In the genomic region with DNA sequence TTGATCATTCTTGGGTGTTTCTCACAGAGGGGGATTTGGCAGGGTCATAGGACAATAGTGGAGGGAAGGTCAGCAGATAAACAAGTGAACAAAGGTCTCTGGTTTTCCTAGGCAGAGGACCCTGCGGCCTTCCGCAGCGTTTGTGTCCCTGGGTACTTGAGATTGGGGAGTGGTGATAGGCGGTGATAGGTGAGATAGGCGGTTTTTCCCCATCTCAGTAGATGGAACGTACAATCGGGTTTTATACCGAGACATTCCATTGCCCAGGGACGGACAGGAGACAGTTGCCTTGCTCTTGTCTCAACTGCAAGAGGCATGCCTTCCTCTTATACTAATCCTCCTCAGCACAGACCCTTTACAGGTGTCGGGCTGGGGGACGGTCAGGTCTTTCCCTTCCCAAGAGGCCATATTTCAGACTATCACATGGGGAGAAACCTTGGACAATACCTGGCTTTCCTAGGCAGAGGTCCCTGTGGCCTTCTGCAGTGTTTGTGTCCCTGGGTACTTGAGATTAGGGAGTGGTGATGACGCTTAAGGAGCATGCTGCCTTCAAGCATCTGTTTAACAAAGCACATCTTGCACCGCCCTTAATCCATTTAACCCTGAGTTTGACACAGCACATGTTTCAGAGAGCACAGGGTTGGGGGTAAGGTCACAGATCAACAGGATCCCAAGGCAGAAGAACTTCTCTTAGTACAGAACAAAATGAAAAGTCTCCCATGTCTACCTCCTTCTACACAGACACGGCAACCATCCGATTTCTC, we compare ENCODE assay signal across 7 cellular contexts.
DNase-seq lines count a peak whose midpoint lies in the region; TF ChIP-seq lines count a peak whose summit lies in the region.
"Not testable (repeated sequence)": the region's sequence is repeated elsewhere in the genome, so short reads cannot be mapped to it uniquely, and the experiment has no call there.

No MANE protein-coding gene starts in this region.

- not testable (repeated sequence) for H3K27me3 Mint-ChIP-seq in Calu3 (ENCODE audit: unreplicated experiment); activated CD4-positive, alpha-beta T cell treated with anti-CD3 and anti-CD28 coated beads, Interleukin-2, amount 10 ng/mL, durations not matched to agents 24 days and 14 days; activated naive CD8-positive, alpha-beta T cell treated with anti-CD3 and anti-CD28 coated beads for 36 hours; nephron progenitor cell (ENCODE audit: low read depth, poor library complexity)
- H3K27me3 Mint-ChIP-seq in glutamatergic neuron (ENCODE audit: unreplicated experiment): peaks cover 19% of the 10 kb centered on the region

- not testable (repeated sequence) for H3K27me3 ChIP-seq in HUES64 (ENCODE audit: insufficient read depth, low read length); OCI-LY1 (ENCODE audit: insufficient read depth, low read length)

- not testable (repeated sequence) for H3K9me3 ChIP-seq in HUES64 (ENCODE audit: insufficient read depth, low read depth, low read length); OCI-LY1 (ENCODE audit: low read length)

- H3K4me3 Mint-ChIP-seq in Calu3 (ENCODE audit: low read depth, unreplicated experiment): peak overlapping the region; percentile 72
- peak overlapping the region; percentile 80 for H3K4me3 Mint-ChIP-seq in activated CD4-positive, alpha-beta T cell treated with anti-CD3 and anti-CD28 coated beads, Interleukin-2, amount 10 ng/mL, durations not matched to agents 24 days and 14 days
- peak overlapping the region; percentile 59 for H3K4me3 Mint-ChIP-seq in activated naive CD8-positive, alpha-beta T cell treated with anti-CD3 and anti-CD28 coated beads for 36 hours
- H3K4me3 Mint-ChIP-seq in glutamatergic neuron (ENCODE audit: unreplicated experiment): peak overlapping the region; percentile 93
- H3K4me3 Mint-ChIP-seq in nephron progenitor cell: peak overlapping the region; percentile 84

- not testable (repeated sequence) for H3K27ac ChIP-seq in HUES64 (ENCODE audit: low read depth, low read length)
- peak overlapping the region; percentile 98 for H3K27ac ChIP-seq in OCI-LY1 (ENCODE audit: low read depth, low read length, poor library complexity, severe bottlenecking)

- CTCF ChIA-PET in Calu3 (lab: Charles Lee): not testable (repeated sequence)

- not testable (repeated sequence) for H3K9me3 Mint-ChIP-seq in Calu3 (ENCODE audit: low read depth, unreplicated experiment); activated CD4-positive, alpha-beta T cell treated with anti-CD3 and anti-CD28 coated beads, Interleukin-2, amount 10 ng/mL, durations not matched to agents 24 days and 14 days; activated naive CD8-positive, alpha-beta T cell treated with anti-CD3 and anti-CD28 coated beads for 36 hours
- H3K9me3 Mint-ChIP-seq in glutamatergic neuron (ENCODE audit: unreplicated experiment) (peaks cover 25% of the 10 kb centered on the region), nephron progenitor cell (peaks cover 23% of the 10 kb centered on the region)

- not testable (repeated sequence) for DNase-seq in Calu3; activated CD4-positive, alpha-beta T cell treated with anti-CD3 and anti-CD28 coated beads, Interleukin-2, amount 10 ng/mL, durations not matched to agents 24 days and 14 days; activated naive CD8-positive, alpha-beta T cell treated with anti-CD3 and anti-CD28 coated beads for 36 hours; glutamatergic neuron; nephron progenitor cell

- intact Hi-C loops in Calu3 (cut with micrococcal nuclease; ENCODE audit: unreplicated experiment): not testable (repeated sequence)
- intact Hi-C loops in activated CD4-positive, alpha-beta T cell treated with anti-CD3 and anti-CD28 coated beads, Interleukin-2, amount 10 ng/mL, durations not matched to agents 24 days and 14 days (cut with micrococcal nuclease): loop anchor here (2.0 kb wide), 1 partner anchor 47 kb away; a partner anchor contains a TSS

- H3K4me3 ChIP-seq in HUES64 (ENCODE audit: low read length) (peak overlapping the region; percentile 74; the same call in 1 of the 2 replicates), OCI-LY1 (ENCODE audit: low read depth, low read length, poor library complexity, severe bottlenecking) (peak overlapping the region; percentile 70)

- H3F3A ChIP-seq in OCI-LY1 (ENCODE audit: insufficient read depth, low read length): not testable (repeated sequence)

- H3K4me2 ChIP-seq in OCI-LY1 (ENCODE audit: low read length): peak overlapping the region; percentile 37; the same call in 1 of the 2 replicates

- not testable (repeated sequence) for H3K36me3 ChIP-seq in HUES64 (ENCODE audit: insufficient read depth, low read length); OCI-LY1 (ENCODE audit: insufficient read depth, low read length)

- not testable (repeated sequence) for H3K4me1 ChIP-seq in HUES64 (ENCODE audit: insufficient read depth, low read length)
- peaks cover 45% of the 10 kb centered on the region for H3K4me1 ChIP-seq in OCI-LY1 (ENCODE audit: insufficient read depth, low read length, severe bottlenecking)

- not testable (repeated sequence) for H4K20me1 ChIP-seq in OCI-LY1 (ENCODE audit: insufficient read depth, low read length)

- peaks cover 58% of the 10 kb centered on the region for H3K36me3 Mint-ChIP-seq in Calu3 (ENCODE audit: insufficient read depth, unreplicated experiment)
- not testable (repeated sequence) for H3K36me3 Mint-ChIP-seq in activated CD4-positive, alpha-beta T cell treated with anti-CD3 and anti-CD28 coated beads, Interleukin-2, amount 10 ng/mL, durations not matched to agents 24 days and 14 days (ENCODE audit: low read depth); activated naive CD8-positive, alpha-beta T cell treated with anti-CD3 and anti-CD28 coated beads for 36 hours; glutamatergic neuron (ENCODE audit: unreplicated experiment)
- H3K36me3 Mint-ChIP-seq in nephron progenitor cell (ENCODE audit: low read depth): peaks cover 25% of the 10 kb centered on the region

- not testable (repeated sequence) for H3K79me2 ChIP-seq in OCI-LY1 (ENCODE audit: insufficient read depth, low read length)

- WGBS in HUES64: 18% methylated on average over 11 of the region's 15 CpGs

- BruUV-seq in Calu3 (replicated peaks; lab: Mats Ljungman, UMichigan): not testable (repeated sequence)

- H3K9ac ChIP-seq in HUES64 (ENCODE audit: low read depth, low read length): not testable (repeated sequence)
- H3K9ac ChIP-seq in OCI-LY1 (ENCODE audit: low read length): peak overlapping the region; percentile 95; the same call in 1 of the 2 replicates

- not testable (repeated sequence) for TF ChIP-seq CTCF in Calu3 (IDR thresholded peaks at IDR 0.05; ENCODE audit: unreplicated experiment); OCI-LY1 (IDR thresholded peaks at IDR 0.05; ENCODE audit: low read length); glutamatergic neuron (IDR thresholded peaks at IDR 0.05; ENCODE audit: partially characterized antibody, unreplicated experiment); nephron progenitor cell (IDR thresholded peaks at IDR 0.05)

- H3K9me2 ChIP-seq in OCI-LY1 (ENCODE audit: low read depth, low read length): not testable (repeated sequence)

- not testable (repeated sequence) for H2AFZ ChIP-seq in OCI-LY1 (ENCODE audit: low read length)

- H3K27ac Mint-ChIP-seq in Calu3 (ENCODE audit: unreplicated experiment) (peak overlapping the region; percentile 99), glutamatergic neuron (ENCODE audit: unreplicated experiment) (peak overlapping the region; percentile 98), nephron progenitor cell (peak overlapping the region; percentile 92)
- H3K27ac Mint-ChIP-seq in activated CD4-positive, alpha-beta T cell treated with anti-CD3 and anti-CD28 coated beads, Interleukin-2, amount 10 ng/mL, durations not matched to agents 24 days and 14 days: peak overlapping the region; percentile 88
- H3K27ac Mint-ChIP-seq in activated naive CD8-positive, alpha-beta T cell treated with anti-CD3 and anti-CD28 coated beads for 36 hours: peak overlapping the region; percentile 76

- H3K4me1 Mint-ChIP-seq in Calu3 (ENCODE audit: low read depth, unreplicated experiment): peaks cover 21% of the 10 kb centered on the region
- peaks cover 44% of the 10 kb centered on the region for H3K4me1 Mint-ChIP-seq in activated CD4-positive, alpha-beta T cell treated with anti-CD3 and anti-CD28 coated beads, Interleukin-2, amount 10 ng/mL, durations not matched to agents 24 days and 14 days
- peaks cover 33% of the 10 kb centered on the region for H3K4me1 Mint-ChIP-seq in activated naive CD8-positive, alpha-beta T cell treated with anti-CD3 and anti-CD28 coated beads for 36 hours
- H3K4me1 Mint-ChIP-seq in glutamatergic neuron (ENCODE audit: low read depth, unreplicated experiment): not testable (repeated sequence)
- peaks cover 58% of the 10 kb centered on the region for H3K4me1 Mint-ChIP-seq in nephron progenitor cell
